9 cellular contexts compared by ENCODE assay signal in genomic region chr9:136665704-136666363, GRCh38. TPM values are rescaled to one million over a fixed set of nuclear protein-coding genes. Genes with fewer than 3 reads are reported as not detected.
A peak's percentile ranks its signal among the peaks of the same experiment; 100 is the strongest.
DNase-seq lines count a peak whose midpoint lies in the region; TF ChIP-seq lines count a peak whose summit lies in the region.
"Had no signal": no experiment of that assay in that cellular context is flagged by ENCODE, and none has a peak within 500 bp of the region (broad histone marks: within the 10 kb centered on the region; RNA-seq: fewer than 3 reads in every experiment).

No MANE protein-coding gene starts in this region.

- TF ChIP-seq EP300 in stomach (IDR thresholded peaks at IDR 0.05) = no peak

- 0 to 1% (median 0%) methylated on average over 7 to 108 of the region's 108 CpGs; no CpG with 5 or more reads in 1 of the 5 donors for WGBS in stomach, 5 donors

- peak; percentile 82 for DNase-seq in activated CD4-positive, alpha-beta T cell treated with anti-CD3 and anti-CD28 coated beads, Interleukin-2, amount 10 ng/mL, durations not matched to agents 24 days and 14 days
- no peak for DNase-seq in activated CD4-positive, alpha-beta T cell treated with anti-CD3 and anti-CD28 coated beads, Interleukin-2, amount 50 U/mL, for 1 hour
- DNase-seq in SK-MEL-5 (ENCODE audit: low read depth, low spot score) = peak; percentile 26
- DNase-seq in fibroblast of villous mesenchyme (ENCODE audit: low read depth) = no peak
- DNase-seq in stomach = no peak
- no peak for DNase-seq in NCI-H187 (lab: John Stamatoyannopoulos, UW)
- no peak for DNase-seq in pons (ENCODE audit: low spot score)
- no peak for DNase-seq in GF-D8 (lab: John Stamatoyannopoulos, UW)
- DNase-seq: NCI-H2029 treated with DMSO at 0.1 percent for 48 hours had no signal

- H3K4me3 Mint-ChIP-seq in activated CD4-positive, alpha-beta T cell treated with anti-CD3 and anti-CD28 coated beads, Interleukin-2, amount 10 ng/mL, durations not matched to agents 24 days and 14 days = no peak overlapping the region

- peaks cover 2% of the 10 kb centered on the region for H3K4me1 Mint-ChIP-seq in activated CD4-positive, alpha-beta T cell treated with anti-CD3 and anti-CD28 coated beads, Interleukin-2, amount 10 ng/mL, durations not matched to agents 24 days and 14 days

- H3K27ac Mint-ChIP-seq in activated CD4-positive, alpha-beta T cell treated with anti-CD3 and anti-CD28 coated beads, Interleukin-2, amount 10 ng/mL, durations not matched to agents 24 days and 14 days = no peak overlapping the region

- in situ Hi-C loops in SK-MEL-5 (cut with HindIII; ENCODE audit: low pct_unique_long_range_greater_than_20kb, low sequenced_read_pairs) = no loop called here

- no peaks in the 10 kb centered on the region for H3K9me3 ChIP-seq in stomach

- intact Hi-C loops in activated CD4-positive, alpha-beta T cell treated with anti-CD3 and anti-CD28 coated beads, Interleukin-2, amount 10 ng/mL, durations not matched to agents 24 days and 14 days (cut with micrococcal nuclease) = no loop called here
- intact Hi-C loops in stomach (cut with DNase I; ENCODE audit: low total_unique reads) = no loop called here

- no peak for TF ChIP-seq POLR2A in stomach (IDR thresholded peaks at IDR 0.05)

- H3K27ac ChIP-seq in stomach = peak overlapping the region in 2 of 5 donors; percentile 13 to 67

- H3K27me3 Mint-ChIP-seq in activated CD4-positive, alpha-beta T cell treated with anti-CD3 and anti-CD28 coated beads, Interleukin-2, amount 10 ng/mL, durations not matched to agents 24 days and 14 days = peaks cover 15% of the 10 kb centered on the region

- peaks cover 0 to 95% (median 59%) of the 10 kb centered on the region in 3 donors for H3K27me3 ChIP-seq in stomach

- H3K36me3 ChIP-seq in stomach = no peaks in the 10 kb centered on the region

- H3K4me3 ChIP-seq in fibroblast of villous mesenchyme (ENCODE audit: low read depth, low read length) = peak overlapping the region; percentile 46
- peak overlapping the region; percentile 45 to 58 (median 48) for H3K4me3 ChIP-seq in stomach

- H3K4me1 ChIP-seq in stomach = peaks cover 11 to 37% (median 24%) of the 10 kb centered on the region in 4 donors

- no peaks in the 10 kb centered on the region for H3K36me3 Mint-ChIP-seq in activated CD4-positive, alpha-beta T cell treated with anti-CD3 and anti-CD28 coated beads, Interleukin-2, amount 10 ng/mL, durations not matched to agents 24 days and 14 days (ENCODE audit: low read depth)

- TF ChIP-seq CTCF in fibroblast of villous mesenchyme (IDR thresholded peaks at IDR 0.05; ENCODE audit: insufficient read depth, low read depth, low read length) = no peak
- TF ChIP-seq CTCF in stomach (IDR thresholded peaks at IDR 0.05) = peak in 1 of 7 experiments; percentile 21

- no peaks in the 10 kb centered on the region for H3K9me3 Mint-ChIP-seq in activated CD4-positive, alpha-beta T cell treated with anti-CD3 and anti-CD28 coated beads, Interleukin-2, amount 10 ng/mL, durations not matched to agents 24 days and 14 days

RNA-seq across cellular contexts. Expression of gene EGFL7, which starts 3.1 kb away (rescaled TPM):
- total RNA-seq in activated CD4-positive, alpha-beta T cell treated with anti-CD3 and anti-CD28 coated beads, Interleukin-2, amount 10 ng/mL, durations not matched to agents 24 days and 14 days = 3.2 and 3.5 TPM in 2 replicates
- 61.5 and 66.9 TPM in 2 replicates for total RNA-seq in SK-MEL-5 (2014; rRNA removed; shearing (Covaris generic))
- 149 and 171 TPM in 2 replicates for polyA plus RNA-seq in SK-MEL-5 (2015; cell fraction: cytosol; rRNA removed)
- 32.6 and 36.2 TPM in 2 replicates for polyA plus RNA-seq in SK-MEL-5 (2015; cell fraction: nucleus; rRNA removed)
- 7.7 and 9.9 TPM in 2 replicates for total RNA-seq in fibroblast of villous mesenchyme
- 1,000 to 10,000 TPM in 1 of 5 donors, 10 to 100 TPM in 4; 20.9 to 1,085 (median 42.0) TPM for total RNA-seq in stomach
- 100 to 1,000 TPM in 1 of 3 donors, 10 to 100 TPM in 2; 44.8 to 113 (median 79.2) TPM for polyA plus RNA-seq in stomach

RNA-seq across cellular contexts. Expression of gene AGPAT2, which starts 21.4 kb away (rescaled TPM):
- 25.6 and 25.9 TPM in 2 replicates for total RNA-seq in activated CD4-positive, alpha-beta T cell treated with anti-CD3 and anti-CD28 coated beads, Interleukin-2, amount 10 ng/mL, durations not matched to agents 24 days and 14 days
- 52.3 and 54.1 TPM in 2 replicates for total RNA-seq in SK-MEL-5 (2014; rRNA removed; shearing (Covaris generic))
- 92.0 and 97.9 TPM in 2 replicates for polyA plus RNA-seq in SK-MEL-5 (2015; cell fraction: cytosol; rRNA removed)
- 50.6 and 71.9 TPM in 2 replicates for polyA plus RNA-seq in SK-MEL-5 (2015; cell fraction: nucleus; rRNA removed)
- total RNA-seq in fibroblast of villous mesenchyme (31.5 and 34.5 TPM in 2 replicates), stomach (100 to 1,000 TPM in 2 of 5 donors, 10 to 100 TPM in 3; 49.6 to 135 (median 68.8) TPM)
- 10 to 100 TPM; 32.7 to 88.7 (median 75.1) TPM for polyA plus RNA-seq in stomach

RNA-seq across cellular contexts. Expression of gene DIPK1B, which starts 46.5 kb away (rescaled TPM):
- total RNA-seq in activated CD4-positive, alpha-beta T cell treated with anti-CD3 and anti-CD28 coated beads, Interleukin-2, amount 10 ng/mL, durations not matched to agents 24 days and 14 days = 1.1 and 1.5 TPM in 2 replicates
- 42.0 and 45.6 TPM in 2 replicates for total RNA-seq in SK-MEL-5 (2014; rRNA removed; shearing (Covaris generic))
- 43.9 and 50.5 TPM in 2 replicates for polyA plus RNA-seq in SK-MEL-5 (2015; cell fraction: cytosol; rRNA removed)
- polyA plus RNA-seq in SK-MEL-5 (2015; cell fraction: nucleus; rRNA removed) = 65.7 and 66.9 TPM in 2 replicates
- total RNA-seq in fibroblast of villous mesenchyme (under 0.01 and 0.43 TPM in 2 replicates), stomach (10 to 100 TPM in 1 of 5 donors, 1 to 10 TPM in 2, under 1 TPM in 1, not detected in 1; 0.45 to 10.4 (median 5.8) TPM)
- 1 to 10 TPM; 1.6 to 4.7 (median 4.0) TPM for polyA plus RNA-seq in stomach

Comparison
In these comparisons a context has a peak if more than half of its experiments do, and no peak if none do; other contexts are left out.
1. DNase-seq: peak in activated CD4-positive, alpha-beta T cell treated with anti-CD3 and anti-CD28 coated beads, Interleukin-2, amount 10 ng/mL, durations not matched to agents 24 days and 14 days (single experiment) and SK-MEL-5 (single experiment); none in activated CD4-positive, alpha-beta T cell treated with anti-CD3 and anti-CD28 coated beads, Interleukin-2, amount 50 U/mL, for 1 hour (single experiment), fibroblast of villous mesenchyme (single experiment), stomach (single experiment), NCI-H187 (0 of 2), pons (single experiment) and GF-D8 (single experiment).